In the genomic region with DNA sequence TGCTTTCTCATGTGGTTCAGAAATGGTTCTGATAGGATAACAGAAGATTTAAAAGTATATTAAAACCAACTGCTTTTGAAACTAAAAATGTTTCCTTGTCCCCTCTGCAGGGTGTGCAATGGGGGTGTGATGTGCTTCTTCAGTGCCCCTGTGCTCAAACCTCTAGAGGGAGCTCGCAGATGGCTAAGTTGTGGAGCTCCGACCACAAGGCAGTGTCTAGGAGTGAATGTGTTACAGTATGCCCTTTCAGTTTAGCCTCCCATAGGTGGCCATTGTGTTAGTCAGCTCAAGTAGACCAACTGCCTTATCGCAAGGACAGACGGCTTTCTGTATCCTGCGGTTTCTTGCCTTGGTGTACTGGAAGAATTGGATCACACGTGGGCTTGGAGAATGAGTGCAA, we compare ENCODE assay signal across 16 cellular contexts.
DNase-seq lines count a peak whose midpoint lies in the region; ATAC-seq and TF ChIP-seq lines count a peak whose summit lies in the region.
"Had no signal": no experiment of that assay in that cellular context is flagged by ENCODE, and none has a peak within 500 bp of the region (broad histone marks: within the 10 kb centered on the region; RNA-seq: fewer than 3 reads in every experiment).

No MANE protein-coding gene starts in this region.

- H3K4me1 Mint-ChIP-seq in H9 = no peaks in the 10 kb centered on the region
- H3K4me1 Mint-ChIP-seq in endothelial cell (ENCODE audit: unreplicated experiment) = no peaks in the 10 kb centered on the region
- no peaks in the 10 kb centered on the region for H3K4me1 Mint-ChIP-seq in osteocyte (ENCODE audit: unreplicated experiment)

- H2BK5ac ChIP-seq in H9 (ENCODE audit: insufficient read length, low read length) = no peak overlapping the region

- no peak overlapping the region for H3K9ac ChIP-seq in H9 (ENCODE audit: extremely low read depth, insufficient read length, low read length)

- 0 out of 2 replicates have a peak, but pooled peaks have one; percentile 12 for TF ChIP-seq CTCF in GM12874 (IDR thresholded peaks at IDR 0.05; ENCODE audit: insufficient read depth, low read depth, low read length)
- TF ChIP-seq CTCF in H9 (conservative IDR thresholded peaks at IDR 0.05) = no peak; the same call in 2 of the 3 replicates
- TF ChIP-seq CTCF in endothelial cell (IDR thresholded peaks at IDR 0.05; ENCODE audit: unreplicated experiment) = no peak
- no peak for TF ChIP-seq CTCF in osteocyte (IDR thresholded peaks at IDR 0.05)

- no peaks in the 10 kb centered on the region for H3K79me2 ChIP-seq in H9 (ENCODE audit: insufficient read depth, low read length)

- no peak overlapping the region for H2BK12ac ChIP-seq in H9 (ENCODE audit: insufficient read length, low read depth, low read length)

- H3K27me3 Mint-ChIP-seq in H9 (ENCODE audit: low read depth) (no peaks in the 10 kb centered on the region), endothelial cell (ENCODE audit: unreplicated experiment) (no peaks in the 10 kb centered on the region), osteocyte (ENCODE audit: unreplicated experiment) (no peaks in the 10 kb centered on the region)

- H2AK5ac ChIP-seq in H9 (ENCODE audit: insufficient read length, low read length) = no peak overlapping the region

- H3K4me1 ChIP-seq in H9 (ENCODE audit: insufficient read depth, low read length) = no peaks in the 10 kb centered on the region
- H3K4me1 ChIP-seq: lower lobe of right lung, upper lobe of left lung had no signal

- H3K36me3 Mint-ChIP-seq in H9 (ENCODE audit: insufficient read depth in 1 of 3, low read depth in 3 of 3) = peaks cover 0 to 13% (median 2%) of the 10 kb centered on the region in 3 experiments; a peak in 2 of 7 replicates
- H3K36me3 Mint-ChIP-seq in endothelial cell (ENCODE audit: low read depth, unreplicated experiment) = no peaks in the 10 kb centered on the region
- no peaks in the 10 kb centered on the region for H3K36me3 Mint-ChIP-seq in osteocyte (ENCODE audit: unreplicated experiment)

- no peak overlapping the region for H4K91ac ChIP-seq in H9 (ENCODE audit: insufficient read length, low read depth, low read length)

- H3K9me3 ChIP-seq in H9 (ENCODE audit: control insufficient read depth, low read depth, low read length) = peaks cover 17% of the 10 kb centered on the region
- H3K9me3 ChIP-seq: lower lobe of right lung, ovary, upper lobe of left lung had no signal

- DNase-seq in H9 (peak; percentile 67), NCI-H748 treated with DMSO at 0.1 percent for 48 hours (lab: John Stamatoyannopoulos, UW) (peak; percentile 1), endothelial cell (ENCODE audit: low spot score) (peak; percentile 3), NOMO-1 treated with dmso at 0.1 percent for 144 hours (lab: John Stamatoyannopoulos, UW; ENCODE audit: unreplicated experiment) (no peak), osteocyte (ENCODE audit: extremely low spot score, unreplicated experiment) (no peak)
- DNase-seq: activated naive CD4-positive, alpha-beta T cell treated with anti-CD3 and anti-CD28 coated beads for 36 hours; COR-L47; lower lobe of right lung; NCI-H1417 treated with DMSO at 0.1 percent for 48 hours; ovary; T-helper 9 cell; upper lobe of left lung had no signal

- WGBS in H9 (ENCODE audit: extremely low coverage, insufficient read length, low lambda C conversion rate) = no CpG with 5 or more reads among the region's 6 CpGs

- H3K27ac ChIP-seq in H9 (ENCODE audit: insufficient read length, low read depth, low read length) = no peak overlapping the region
- H3K27ac ChIP-seq: cardiac muscle cell, lower lobe of right lung, ovary, upper lobe of left lung had no signal

- no peaks in the 10 kb centered on the region for H4K20me1 ChIP-seq in H9 (ENCODE audit: control insufficient read depth, insufficient read depth, insufficient read length)

- no peak overlapping the region for H2BK15ac ChIP-seq in H9 (ENCODE audit: low read depth, low read length)

- ATAC-seq in GM21619 (IDR thresholded peaks at IDR 0.05; ENCODE audit: unreplicated experiment) = no peak
- no peak for ATAC-seq in GM21515 (IDR thresholded peaks at IDR 0.05; ENCODE audit: unreplicated experiment)
- ATAC-seq: lower lobe of right lung had no signal

- H3K23ac ChIP-seq in H9 (ENCODE audit: insufficient read length, low read depth, low read length) = no peak overlapping the region

- H3K9me3 Mint-ChIP-seq in H9 = peaks cover 68 to 74% of the 10 kb centered on the region in 2 experiments
- H3K9me3 Mint-ChIP-seq in endothelial cell (ENCODE audit: unreplicated experiment) = no peaks in the 10 kb centered on the region
- peaks cover 18% of the 10 kb centered on the region for H3K9me3 Mint-ChIP-seq in osteocyte (ENCODE audit: unreplicated experiment)
- H3K9me3 Mint-ChIP-seq: activated naive CD4-positive, alpha-beta T cell treated with anti-CD3 and anti-CD28 coated beads for 36 hours had no signal

- H3K4me2 ChIP-seq in H9 (ENCODE audit: insufficient read depth, insufficient read length, low read length) = no peak overlapping the region

- no peaks in the 10 kb centered on the region for H3K79me1 ChIP-seq in H9 (ENCODE audit: insufficient read depth, low read depth, low read length, poor library complexity, severe bottlenecking)

- no peak overlapping the region for H4K8ac ChIP-seq in H9 (replicated peaks; ENCODE audit: insufficient read length, low read depth, low read length)

- H4K5ac ChIP-seq in H9 (ENCODE audit: insufficient read length, low read depth, low read length) = no peak overlapping the region

- H2BK20ac ChIP-seq in H9 (ENCODE audit: low read depth, low read length, poor library complexity, severe bottlenecking) = no peak overlapping the region

- no peak overlapping the region for H3K14ac ChIP-seq in H9 (ENCODE audit: insufficient read depth, low read length)

- no peak overlapping the region for H3T11ph ChIP-seq in H9 (ENCODE audit: low read length)

- no peak overlapping the region for H3K18ac ChIP-seq in H9 (ENCODE audit: insufficient read length, low read depth, low read length)

- H3K23me2 ChIP-seq in H9 (ENCODE audit: insufficient read length, low read depth, low read length, poor library complexity, severe bottlenecking) = no peaks in the 10 kb centered on the region

- no peak overlapping the region for H2BK120ac ChIP-seq in H9 (ENCODE audit: low read depth, low read length, poor library complexity, severe bottlenecking)

- H2AFZ ChIP-seq in H9 (ENCODE audit: low read length) = no peak overlapping the region

- no peak overlapping the region for H3K4me3 Mint-ChIP-seq in H9
- no peak overlapping the region for H3K4me3 Mint-ChIP-seq in endothelial cell (ENCODE audit: unreplicated experiment)
- H3K4me3 Mint-ChIP-seq in osteocyte (ENCODE audit: unreplicated experiment) = no peak overlapping the region
- H3K4me3 Mint-ChIP-seq: activated naive CD4-positive, alpha-beta T cell treated with anti-CD3 and anti-CD28 coated beads for 36 hours had no signal

- no peaks in the 10 kb centered on the region for H3K27me3 ChIP-seq in H9 (ENCODE audit: insufficient read depth, low read length)
- H3K27me3 ChIP-seq: cardiac muscle cell, ovary, upper lobe of left lung had no signal

- H3K27ac Mint-ChIP-seq in H9 = no peak overlapping the region
- no peak overlapping the region for H3K27ac Mint-ChIP-seq in endothelial cell (ENCODE audit: unreplicated experiment)
- no peak overlapping the region for H3K27ac Mint-ChIP-seq in osteocyte (ENCODE audit: unreplicated experiment)
- H3K27ac Mint-ChIP-seq: activated naive CD4-positive, alpha-beta T cell treated with anti-CD3 and anti-CD28 coated beads for 36 hours had no signal

- no peak overlapping the region for H3K56ac ChIP-seq in H9 (ENCODE audit: insufficient read length, low read depth, low read length)

- no peak overlapping the region for H3K4ac ChIP-seq in H9 (ENCODE audit: low read depth, low read length)

Comparison
In these comparisons a context has a peak if more than half of its experiments do, and no peak if none do; other contexts are left out.
1. DNase-seq: peak in H9 (single experiment), NCI-H748 treated with DMSO at 0.1 percent for 48 hours (single experiment) and endothelial cell (single experiment); none in NOMO-1 treated with dmso at 0.1 percent for 144 hours (single experiment) and osteocyte (single experiment).